In the genomic region with DNA sequence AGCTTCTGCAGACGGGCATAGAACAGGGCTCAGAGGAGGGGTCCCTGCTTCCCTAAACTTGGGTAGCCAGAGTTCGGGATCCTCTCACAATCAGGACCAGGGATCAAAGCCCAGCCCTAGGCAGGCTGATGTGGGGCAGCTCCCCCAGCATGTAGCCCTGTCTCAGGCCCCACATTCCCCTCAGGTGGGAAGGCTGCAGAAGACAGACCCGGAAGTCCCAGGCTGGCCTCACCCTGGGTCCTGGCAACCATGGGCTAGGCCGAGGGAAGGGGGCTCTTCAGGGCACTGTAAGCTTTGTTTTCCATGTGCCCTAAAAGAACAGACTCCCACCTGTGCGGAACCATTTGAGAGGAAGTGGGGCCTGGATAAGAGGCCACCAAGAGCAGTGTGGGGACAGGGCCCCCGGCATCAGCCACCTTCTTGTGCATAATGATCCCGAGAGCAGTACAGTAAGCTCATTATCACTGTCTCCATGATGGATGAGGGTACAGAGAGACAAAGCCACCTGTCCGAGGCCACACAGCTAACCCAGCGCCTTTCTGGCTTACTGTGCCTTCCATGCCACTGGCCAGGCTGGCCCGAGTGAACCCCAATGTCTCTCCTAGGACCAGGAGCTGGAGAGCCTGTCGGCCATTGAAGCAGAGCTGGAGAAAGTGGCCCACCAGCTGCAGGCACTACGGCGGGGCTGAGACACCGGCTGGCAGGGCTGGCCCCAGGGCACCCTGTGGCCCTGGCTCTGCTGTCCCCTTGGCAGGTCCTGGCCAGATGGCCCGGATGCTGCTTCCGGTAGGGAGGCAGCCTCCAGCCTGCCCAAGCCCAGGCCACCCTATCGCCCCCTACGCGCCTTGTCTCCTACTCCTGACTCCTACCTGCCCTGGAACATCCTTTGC, we compare ENCODE assay signal across 26 cellular contexts. TPM values are rescaled to one million over a fixed set of nuclear protein-coding genes. Genes with fewer than 3 reads are reported as not detected.
"Had no signal": no experiment of that assay in that cellular context is flagged by ENCODE, and none has a peak within 500 bp of the region (broad histone marks: within the 10 kb centered on the region; RNA-seq: fewer than 3 reads in every experiment).

No MANE protein-coding gene starts in this region.

- H3K9me3 Mint-ChIP-seq: naive thymus-derived CD4-positive, alpha-beta T cell; nephron progenitor cell; stimulated activated naive B cell treated with anti-CD40 and anti-IgM and Interleukin-4, amounts not matched to agents 10 μg/mL and 1 μg/mL and 100 μg/mL, for 72 hours; stimulated activated naive CD8-positive, alpha-beta T cell treated with anti-CD3 and anti-CD28 coated beads, Interleukin-15, amount 100 ng/mL, for 72 hours had no signal

- H3K27me3 ChIP-seq: esophagus squamous epithelium, gastroesophageal sphincter, hepatocyte, neutrophil, sigmoid colon, testis, tibial nerve, upper lobe of right lung had no signal

- H3K27ac Mint-ChIP-seq: naive thymus-derived CD4-positive, alpha-beta T cell; nephron progenitor cell; stimulated activated naive CD8-positive, alpha-beta T cell treated with anti-CD3 and anti-CD28 coated beads, Interleukin-15, amount 100 ng/mL, for 72 hours had no signal

- DNase-seq: dermis blood vessel endothelial cell; esophagus squamous epithelium; foreskin fibroblast; kidney; left cardiac atrium; left ventricle myocardium superior; mesendoderm; naive thymus-derived CD4-positive, alpha-beta T cell; nephron progenitor cell; sigmoid colon; stimulated activated CD4-positive, alpha-beta T cell treated with anti-CD3 and anti-CD28 coated beads, Interleukin-2, amount 100 ng/mL, for 24 hours; stimulated activated CD4-positive, alpha-beta T cell treated with anti-CD3 and anti-CD28 coated beads, Interleukin-4, amount 100 ng/mL, for 4 hours; stimulated activated naive B cell treated with anti-CD40 and anti-IgM and Interleukin-4, amounts not matched to agents 10 μg/mL and 1 μg/mL and 100 μg/mL, for 72 hours; stimulated activated naive CD8-positive, alpha-beta T cell treated with anti-CD3 and anti-CD28 coated beads, Interleukin-15, amount 100 ng/mL, for 72 hours; testis; upper lobe of right lung had no signal

- H3K4me1 ChIP-seq: gastroesophageal sphincter, sigmoid colon, upper lobe of right lung had no signal

- H3K27me3 Mint-ChIP-seq: naive thymus-derived CD4-positive, alpha-beta T cell; stimulated activated naive B cell treated with anti-CD40 and anti-IgM and Interleukin-4, amounts not matched to agents 10 μg/mL and 1 μg/mL and 100 μg/mL, for 72 hours; stimulated activated naive CD8-positive, alpha-beta T cell treated with anti-CD3 and anti-CD28 coated beads, Interleukin-15, amount 100 ng/mL, for 72 hours had no signal

- ATAC-seq: gastroesophageal sphincter; left cardiac atrium; left ventricle myocardium superior; naive thymus-derived CD4-positive, alpha-beta T cell; stimulated activated naive B cell treated with anti-CD40 and anti-IgM and Interleukin-4, amounts not matched to agents 10 μg/mL and 1 μg/mL and 100 μg/mL, for 72 hours; stimulated activated naive CD8-positive, alpha-beta T cell treated with anti-CD3 and anti-CD28 coated beads, Interleukin-15, amount 100 ng/mL, for 72 hours; upper lobe of right lung had no signal

- H2AFZ ChIP-seq: hepatocyte had no signal

- H3K4me2 ChIP-seq: hepatocyte had no signal

- H3K4me3 Mint-ChIP-seq: naive thymus-derived CD4-positive, alpha-beta T cell; nephron progenitor cell; stimulated activated naive B cell treated with anti-CD40 and anti-IgM and Interleukin-4, amounts not matched to agents 10 μg/mL and 1 μg/mL and 100 μg/mL, for 72 hours; stimulated activated naive CD8-positive, alpha-beta T cell treated with anti-CD3 and anti-CD28 coated beads, Interleukin-15, amount 100 ng/mL, for 72 hours had no signal

- H3K27ac ChIP-seq: esophagus squamous epithelium, gastroesophageal sphincter, hepatocyte, neutrophil, sigmoid colon, testis, tibial nerve, upper lobe of right lung had no signal

- H3K9me3 ChIP-seq: esophagus squamous epithelium, gastroesophageal sphincter, neutrophil, sigmoid colon, testis, tibial nerve, upper lobe of right lung had no signal

- H3K4me3 ChIP-seq: esophagus squamous epithelium, gastroesophageal sphincter, hepatocyte, lung, sigmoid colon, skin epidermis, testis, tibial nerve, upper lobe of right lung had no signal

- H3K79me2 ChIP-seq: hepatocyte had no signal

RNA-seq across cellular contexts. Expression of gene CHGA, which starts 11.5 kb away (rescaled TPM):
- total RNA-seq: epithelial cell of proximal tubule; left cardiac atrium; left ventricle myocardium superior; mononuclear cell; naive thymus-derived CD4-positive, alpha-beta T cell; osteoblast; pulmonary artery endothelial cell; tibial nerve; upper lobe of right lung had no signal
